In the genomic region with DNA sequence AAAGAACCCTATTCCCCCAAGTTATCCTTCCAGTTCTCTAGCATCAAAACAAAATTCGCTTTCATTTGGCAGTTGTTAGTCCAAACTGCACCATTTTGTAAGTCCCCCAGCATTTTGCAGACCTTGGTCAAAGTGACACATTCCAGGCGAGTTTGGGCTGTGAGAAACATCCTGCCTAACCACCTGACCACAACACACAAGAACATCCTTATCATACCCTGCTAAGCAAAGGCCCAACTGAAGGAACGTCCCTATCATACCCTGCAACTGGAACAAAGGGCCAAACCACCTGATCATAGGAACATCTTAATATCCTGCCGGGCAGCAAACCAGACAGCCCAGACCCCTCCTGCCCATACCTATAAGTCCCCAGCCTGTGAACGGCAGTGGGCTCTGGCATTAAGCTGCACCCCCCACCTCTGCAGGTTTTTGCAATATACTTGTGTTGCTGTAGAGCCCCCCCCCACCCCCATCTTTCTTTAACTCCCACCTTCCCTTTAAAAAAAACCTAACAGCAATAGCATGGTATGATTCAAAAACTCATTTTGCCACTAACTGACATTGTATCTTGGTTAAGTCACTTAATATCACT, we compare ENCODE assay signal across 8 cellular contexts. TPM values are rescaled to one million over a fixed set of nuclear protein-coding genes. Genes with fewer than 3 reads are reported as not detected.
DNase-seq lines count a peak whose midpoint lies in the region; ATAC-seq and TF ChIP-seq lines count a peak whose summit lies in the region.

No MANE protein-coding gene starts in this region.

- TF ChIP-seq CTCF in Calu3 (IDR thresholded peaks at IDR 0.05; ENCODE audit: unreplicated experiment) (no peak), LNCaP clone FGC (IDR thresholded peaks at IDR 0.05; ENCODE audit: control insufficient read depth, extremely low read depth, insufficient read depth) (no peak), brain microvascular endothelial cell (IDR thresholded peaks at IDR 0.05; ENCODE audit: low read depth, low read length, missing control alignments) (no peak), lower leg skin (IDR thresholded peaks at IDR 0.05) (no peak)

- CTCF ChIA-PET in Calu3 (lab: Charles Lee), result no interaction called here

- no peaks in the 10 kb centered on the region for H3K27me3 ChIP-seq in brain microvascular endothelial cell (replicated peaks)

- 62 to 81% methylated on average over 5 of the region's 5 CpGs for WGBS in lower leg skin, 2 donors

- peak overlapping the region; percentile 77 for H3K27ac Mint-ChIP-seq in Calu3 (ENCODE audit: unreplicated experiment)
- peak overlapping the region in 4 of 6 donors; percentile 2 to 99 (median 95) for H3K27ac Mint-ChIP-seq in naive B cell

- intact Hi-C loops in Calu3 (cut with micrococcal nuclease; ENCODE audit: unreplicated experiment), result loop anchor here (5.0 kb wide), 1 partner anchor 158 kb away; no protein-coding TSS in a partner anchor
- intact Hi-C loops in lower leg skin (cut with DNase I; ENCODE audit: low total_unique reads), result no loop called here

- peaks cover 25% of the 10 kb centered on the region for H3K4me1 Mint-ChIP-seq in Calu3 (ENCODE audit: low read depth, unreplicated experiment)
- H3K4me1 Mint-ChIP-seq in naive B cell, result peaks cover 36 to 45% (median 39%) of the 10 kb centered on the region in 3 donors

- no peak for TF ChIP-seq POLR2A in lower leg skin (IDR thresholded peaks at IDR 0.05)

- H3K4me3 Mint-ChIP-seq in Calu3 (ENCODE audit: low read depth, unreplicated experiment) (peak overlapping the region; percentile 79), naive B cell (peak overlapping the region in 4 of 8 donors; percentile 52 to 90 (median 88))

- in situ Hi-C loops in brain microvascular endothelial cell (cut with HindIII; ENCODE audit: low pct_ligation_motif_present, low sequenced_read_pairs), result no loop called here

- H3K4me3 ChIP-seq in LNCaP clone FGC (ENCODE audit: low read depth, low read length) (peak overlapping the region; percentile 60), brain microvascular endothelial cell (ENCODE audit: low read depth, low read length) (peak overlapping the region; percentile 86), lower leg skin (ENCODE audit: low read depth, poor library complexity, severe bottlenecking) (no peak overlapping the region)

- no peak for ATAC-seq in naive B cell (ENCODE audit: low read depth in 2 of 2)
- no peak for ATAC-seq in HG03469 (IDR thresholded peaks at IDR 0.05; ENCODE audit: unreplicated experiment)
- ATAC-seq in HG02642 (IDR thresholded peaks at IDR 0.05; ENCODE audit: poor library complexity, unreplicated experiment), result no peak

- BruUV-seq in Calu3 (replicated peaks; lab: Mats Ljungman, UMichigan), result no TSS peak

- peak overlapping the region; percentile 96 for H3K27ac ChIP-seq in brain microvascular endothelial cell

- H3K9me3 Mint-ChIP-seq in Calu3 (ENCODE audit: low read depth, unreplicated experiment) (no peaks in the 10 kb centered on the region), naive B cell (no peaks in the 10 kb centered on the region)

- peaks cover 44% of the 10 kb centered on the region for H3K36me3 Mint-ChIP-seq in Calu3 (ENCODE audit: insufficient read depth, unreplicated experiment)
- peaks cover 0 to 6% of the 10 kb centered on the region in 2 donors for H3K36me3 Mint-ChIP-seq in naive B cell

- H3K27me3 Mint-ChIP-seq in Calu3 (ENCODE audit: unreplicated experiment) (no peaks in the 10 kb centered on the region), naive B cell (peaks cover 0 to 6% (median 0%) of the 10 kb centered on the region in 3 donors)

- peaks cover 2% of the 10 kb centered on the region for H3K36me3 ChIP-seq in brain microvascular endothelial cell (replicated peaks)

- DNase-seq in Calu3, result peak; percentile 30
- no peak for DNase-seq in LNCaP clone FGC (ENCODE audit: low read depth)
- peak; percentile 80 for DNase-seq in brain microvascular endothelial cell
- no peak for DNase-seq in naive B cell
- DNase-seq in NCI-H1436 (lab: John Stamatoyannopoulos, UW), result no peak
- DNase-seq in lower leg skin (ENCODE audit: low spot score in 2 of 2), result no peak

RNA-seq across cellular contexts. Expression of a gene that starts 2.7 kb away (rescaled TPM):
- 40.1 and 41.1 TPM in 2 replicates for total RNA-seq in Calu3 (2022)
- polyA plus RNA-seq in naive B cell (ENCODE audit: low read depth in 6 of 6), result 10 to 100 TPM; 11.3 to 26.1 (median 24.5) TPM
- total RNA-seq in lower leg skin, result 10 to 100 TPM; 24.7 to 48.0 (median 27.9) TPM

Comparison
In these comparisons a context has a peak if more than half of its experiments do, and no peak if none do; other contexts are left out.
1. DNase-seq: peak in Calu3 (single experiment) and brain microvascular endothelial cell (single experiment); none in LNCaP clone FGC (single experiment), naive B cell (single experiment), NCI-H1436 (single experiment) and lower leg skin (0 of 2).